Comparison of ENCODE assay signal across 1 cellular context in genomic region chrX:95762716-95763115, GRCh38.
TF ChIP-seq lines count a peak whose summit lies in the region.

No MANE protein-coding gene starts in this region.

TF ChIP-seq in GM23338, 12 proteins besides CTCF, POLR2A, EP300 and RAD21 (continued from another document):
- no peak for TF ChIP-seq ETS1 (IDR thresholded peaks at IDR 0.05)
- no peak for TF ChIP-seq POLR2AphosphoS5 (IDR thresholded peaks at IDR 0.05; ENCODE audit: low read depth)
- TF ChIP-seq JUNB (IDR thresholded peaks at IDR 0.05; ENCODE audit: unreplicated experiment): no peak
- no peak for TF ChIP-seq NANOG (IDR thresholded peaks at IDR 0.05; ENCODE audit: borderline replicate concordance)
- TF ChIP-seq ZNF114 (CRISPR knock-in tag; IDR thresholded peaks at IDR 0.05): no peak
- TF ChIP-seq ZNF462 (CRISPR knock-in tag; IDR thresholded peaks at IDR 0.05): no peak
